ENCODE assay signal across 8 cellular contexts in the genomic region with DNA sequence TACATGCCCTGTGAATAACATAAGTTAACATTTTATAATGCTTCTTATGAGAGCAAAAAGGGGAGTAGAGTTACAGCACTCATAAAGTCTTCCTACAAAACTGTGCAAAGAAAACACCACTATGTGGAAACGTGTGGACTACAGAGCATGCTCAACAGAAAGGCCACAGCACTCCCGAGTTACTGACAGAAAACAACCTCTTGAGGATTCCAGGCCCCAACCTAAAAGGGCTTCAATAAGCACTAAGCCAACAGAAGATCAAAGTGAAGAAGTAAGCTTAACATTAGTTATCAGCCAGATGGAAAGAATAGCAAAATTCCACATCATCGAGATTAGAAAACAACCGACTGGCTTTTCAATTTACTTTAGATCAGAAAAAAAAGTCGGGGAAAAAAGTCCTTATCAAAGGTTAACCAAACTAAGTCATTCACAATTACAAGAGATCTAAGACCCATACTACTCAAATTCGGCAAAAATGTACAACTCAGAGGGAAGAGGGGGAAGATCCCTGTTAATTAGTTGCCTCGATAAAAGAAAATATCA. TPM values are rescaled to one million over a fixed set of nuclear protein-coding genes. Genes with fewer than 3 reads are reported as not detected.
DNase-seq lines count a peak whose midpoint lies in the region; ATAC-seq and TF ChIP-seq lines count a peak whose summit lies in the region.

No MANE protein-coding gene starts in this region.

- ATAC-seq in heart left ventricle (no peak), Right ventricle myocardium superior (ENCODE audit: poor library complexity) (no peak), HG03159 (IDR thresholded peaks at IDR 0.05; ENCODE audit: unreplicated experiment) (no peak), HG03342 (IDR thresholded peaks at IDR 0.05; ENCODE audit: unreplicated experiment) (no peak)

- DNase-seq in heart left ventricle (no peak), Right ventricle myocardium superior (no peak), SJCRH30 (peak in 1 of 2 experiments; percentile 40), endodermal cell (no peak), nephron progenitor cell (no peak), cortex of kidney (lab: John Stamatoyannopoulos, UW) (no peak)

- no peak for TF ChIP-seq POLR2A in heart left ventricle (IDR thresholded peaks at IDR 0.05)

- H3K4me1 Mint-ChIP-seq in endodermal cell (peaks cover 48% of the 10 kb centered on the region), nephron progenitor cell (peaks cover 75% of the 10 kb centered on the region)

- no peaks in the 10 kb centered on the region for H3K36me3 ChIP-seq in heart left ventricle
- peaks cover 3% of the 10 kb centered on the region; the same call in 1 of the 2 replicates for H3K36me3 ChIP-seq in SJCRH30
- peaks cover 7% of the 10 kb centered on the region for H3K36me3 ChIP-seq in endodermal cell (ENCODE audit: control insufficient read depth, insufficient read depth, low read length)

- H3K9ac ChIP-seq in endodermal cell (ENCODE audit: extremely low read depth, low read length, poor library complexity, severe bottlenecking) = peak overlapping the region; percentile 89

- H3K4me3 ChIP-seq in heart left ventricle (peak overlapping the region; percentile 64 to 98 (median 80)), SJCRH30 (peak overlapping the region; percentile 100), endodermal cell (ENCODE audit: low read length) (peak overlapping the region; percentile 99)

- TF ChIP-seq CTCF in heart left ventricle (IDR thresholded peaks at IDR 0.05) (no peak), endodermal cell (conservative IDR thresholded peaks at IDR 0.05) (no peak), nephron progenitor cell (IDR thresholded peaks at IDR 0.05) (no peak)

- intact Hi-C loops in heart left ventricle (cut with DNase I) = loop anchor here in 8 of 10 donors (2.0 to 10.0 kb wide), 10 partner anchors 43 to 395 kb away; partner anchors contain the start of genes FKBP9 (in 4 of the 8), AVL9 (in 1 of the 8), LSM5 (in 1 of the 8) and NT5C3A (in 1 of the 8)
- intact Hi-C loops in Right ventricle myocardium superior (cut with DNase I) = loop anchor here (5.0 kb wide), 1 partner anchor 52 kb away; no protein-coding TSS in a partner anchor

- H3K4me1 ChIP-seq in heart left ventricle = peaks cover 12 to 69% (median 61%) of the 10 kb centered on the region in 12 donors
- peaks cover 13% of the 10 kb centered on the region for H3K4me1 ChIP-seq in SJCRH30
- H3K4me1 ChIP-seq in endodermal cell (ENCODE audit: control insufficient read depth, insufficient read depth, low read length) = peaks cover 13% of the 10 kb centered on the region

- no peaks in the 10 kb centered on the region for H3K9me3 Mint-ChIP-seq in endodermal cell
- H3K9me3 Mint-ChIP-seq in nephron progenitor cell = no peaks in the 10 kb centered on the region

- no peaks in the 10 kb centered on the region for H3K27me3 Mint-ChIP-seq in endodermal cell (ENCODE audit: insufficient read depth)
- no peaks in the 10 kb centered on the region for H3K27me3 Mint-ChIP-seq in nephron progenitor cell (ENCODE audit: low read depth, poor library complexity)

- H3K9me3 ChIP-seq in heart left ventricle (no peaks in the 10 kb centered on the region), SJCRH30 (replicated peaks) (no peaks in the 10 kb centered on the region), endodermal cell (ENCODE audit: control insufficient read depth, low read length) (no peaks in the 10 kb centered on the region)

- H3K27me3 ChIP-seq in heart left ventricle (no peaks in the 10 kb centered on the region), SJCRH30 (no peaks in the 10 kb centered on the region), endodermal cell (ENCODE audit: control insufficient read depth, insufficient read depth, low read length, poor library complexity, severe bottlenecking) (no peaks in the 10 kb centered on the region)

- H3K27ac ChIP-seq in heart left ventricle = peak overlapping the region; percentile 93 to 100 (median 98)
- peak overlapping the region; percentile 54; the same call in 1 of the 2 replicates for H3K27ac ChIP-seq in SJCRH30
- peak overlapping the region; percentile 90 for H3K27ac ChIP-seq in endodermal cell (ENCODE audit: low read depth, low read length)

- H3K27ac Mint-ChIP-seq in endodermal cell (peak overlapping the region; percentile 92), nephron progenitor cell (peak overlapping the region; percentile 95)

- WGBS in heart left ventricle, 4 donors = 0% methylated on average over 7 of the region's 7 CpGs
- WGBS in endodermal cell (ENCODE audit: insufficient coverage in 1 of 2, insufficient read length in 1 of 2), 2 experiments = 4 to 15% methylated on average over 4 to 7 of the region's 7 CpGs

- H3K36me3 Mint-ChIP-seq in endodermal cell (ENCODE audit: low read depth) = peaks cover 11% of the 10 kb centered on the region
- peaks cover 5% of the 10 kb centered on the region for H3K36me3 Mint-ChIP-seq in nephron progenitor cell (ENCODE audit: low read depth)

- H3K4me3 Mint-ChIP-seq in endodermal cell (peak overlapping the region; percentile 91), nephron progenitor cell (peak overlapping the region; percentile 89)

RNA-seq across cellular contexts. Expression of gene KBTBD2, which starts 1.5 kb away (rescaled TPM):
- total RNA-seq in heart left ventricle (10 to 100 TPM; 21.4 to 39.3 (median 28.6) TPM), Right ventricle myocardium superior (25.1 TPM), endodermal cell (10 to 100 TPM; 41.8 to 52.9 TPM)
- 10 to 100 TPM; 10.4 to 23.4 TPM for polyA plus RNA-seq in heart left ventricle
- 50.7 and 51.4 TPM in 2 replicates for total RNA-seq in SJCRH30 (2014; rRNA removed; shearing (Covaris generic))
- 45.9 TPM for polyA plus RNA-seq in endodermal cell (2013, experiment 1 of 2)
- 43.1 TPM for polyA plus RNA-seq in endodermal cell (2013, experiment 2 of 2)
